Comparison of ENCODE assay signal across 1 cellular context in the genomic region with DNA sequence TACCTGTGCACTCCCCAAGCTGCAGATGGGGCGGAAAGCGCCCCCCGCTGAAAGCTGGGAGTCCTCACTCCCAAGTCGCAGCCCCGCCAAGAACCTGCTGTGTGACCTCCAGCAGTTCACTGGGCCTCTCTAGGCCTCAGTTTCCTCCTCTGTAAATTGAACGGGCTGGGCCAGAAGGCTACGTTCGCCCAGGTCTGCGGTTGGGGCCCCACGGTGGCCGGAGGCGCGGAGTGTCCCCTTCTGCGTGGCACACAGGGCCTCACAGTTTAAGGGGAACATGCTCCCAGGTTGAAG.
TF ChIP-seq lines count a peak whose summit lies in the region.

No MANE protein-coding gene starts in this region.

TF ChIP-seq in H1, 55 proteins besides CTCF, POLR2A, EP300 and RAD21:
- TF ChIP-seq USF2 (IDR thresholded peaks at IDR 0.05; ENCODE audit: low read length) (no peak), E2F6 (IDR thresholded peaks at IDR 0.05) (peak; percentile 31; the same call in 1 of the 2 replicates)
